8 cellular contexts compared by ENCODE assay signal in the genomic region with DNA sequence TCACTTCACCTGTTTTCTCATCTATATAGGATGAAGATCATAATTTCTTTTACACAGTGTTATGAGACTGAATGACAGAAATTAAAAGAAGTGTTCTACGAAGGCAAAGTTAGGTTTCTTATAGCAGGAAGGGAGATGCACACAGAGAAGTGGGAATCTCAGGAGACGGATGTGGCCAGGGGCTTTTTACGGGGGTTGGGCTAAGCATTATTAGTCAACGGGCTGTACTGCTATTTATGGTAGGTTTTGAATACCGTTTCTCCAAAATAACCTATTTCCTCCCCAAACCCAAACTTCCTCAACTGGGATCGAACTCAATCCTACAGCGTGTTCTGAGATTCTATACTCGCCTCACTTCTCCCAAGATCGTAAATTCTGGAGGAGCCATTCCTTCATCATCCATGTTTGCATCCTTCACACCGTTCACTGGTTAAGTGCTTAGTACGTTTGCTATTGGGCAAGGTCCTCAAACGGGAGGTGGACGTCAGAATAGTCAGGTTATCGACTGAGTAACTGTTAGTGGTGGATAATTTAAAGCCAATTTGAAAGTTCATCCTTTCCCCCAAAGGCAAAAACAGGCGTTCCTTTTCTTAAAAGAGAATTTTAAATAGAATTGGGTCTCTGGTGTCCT. TPM values are rescaled to one million over a fixed set of nuclear protein-coding genes. Genes with fewer than 3 reads are reported as not detected.
DNase-seq lines count a peak whose midpoint lies in the region; ATAC-seq and TF ChIP-seq lines count a peak whose summit lies in the region.

No MANE protein-coding gene starts in this region.

- peaks cover 29% of the 10 kb centered on the region for H3K79me2 ChIP-seq in ACC112 (ENCODE audit: control insufficient read depth, insufficient read depth, low read length, unreplicated experiment)

- no peaks in the 10 kb centered on the region; the same call in 1 of the 2 replicates for H3K27me3 Mint-ChIP-seq in HFFc6 (ENCODE audit: insufficient read depth)
- H3K27me3 Mint-ChIP-seq in activated naive CD8-positive, alpha-beta T cell treated with anti-CD3 and anti-CD28 coated beads for 36 hours: no peaks in the 10 kb centered on the region

- peaks cover 18% of the 10 kb centered on the region for H3K36me3 ChIP-seq in ACC112 (ENCODE audit: insufficient read depth, low read length)

- peak overlapping the region; percentile 75 for H3K4me3 Mint-ChIP-seq in HFFc6
- peak overlapping the region; percentile 64 for H3K4me3 Mint-ChIP-seq in activated naive CD8-positive, alpha-beta T cell treated with anti-CD3 and anti-CD28 coated beads for 36 hours

- DNase-seq in HFFc6 (no peak), iris pigment epithelial cell (ENCODE audit: low read depth) (peak; percentile 59), activated gamma-delta T cell (lab: John Stamatoyannopoulos, UW) (no peak)
- no peak for DNase-seq in activated naive CD8-positive, alpha-beta T cell treated with anti-CD3 and anti-CD28 coated beads for 36 hours

- H3K27ac ChIP-seq in ACC112 (ENCODE audit: low read depth, low read length) (peak overlapping the region; percentile 84), temporal lobe (ENCODE audit: low read depth, low read length) (peak overlapping the region; percentile 83)

- no peak for ATAC-seq in HG03039 (IDR thresholded peaks at IDR 0.05; ENCODE audit: unreplicated experiment)
- no peak for ATAC-seq in GM21367 (IDR thresholded peaks at IDR 0.05; ENCODE audit: unreplicated experiment)

- peak overlapping the region; percentile 87 for H2AFZ ChIP-seq in ACC112 (ENCODE audit: low read length, unreplicated experiment)

- peak overlapping the region; percentile 66 for H3K27ac Mint-ChIP-seq in HFFc6
- H3K27ac Mint-ChIP-seq in activated naive CD8-positive, alpha-beta T cell treated with anti-CD3 and anti-CD28 coated beads for 36 hours: peak overlapping the region; percentile 69

- H3K4me1 ChIP-seq in ACC112 (ENCODE audit: control insufficient read depth, insufficient read depth, low read length, unreplicated experiment): peaks cover 26% of the 10 kb centered on the region

- no peaks in the 10 kb centered on the region for H3K9me3 Mint-ChIP-seq in HFFc6
- H3K9me3 Mint-ChIP-seq in activated naive CD8-positive, alpha-beta T cell treated with anti-CD3 and anti-CD28 coated beads for 36 hours: no peaks in the 10 kb centered on the region

- H3K4me1 Mint-ChIP-seq in HFFc6 (ENCODE audit: low read depth): peaks cover 32% of the 10 kb centered on the region
- H3K4me1 Mint-ChIP-seq in activated naive CD8-positive, alpha-beta T cell treated with anti-CD3 and anti-CD28 coated beads for 36 hours: peaks cover 25% of the 10 kb centered on the region

- peaks cover 15% of the 10 kb centered on the region for H3K36me3 Mint-ChIP-seq in HFFc6 (ENCODE audit: low read depth)
- H3K36me3 Mint-ChIP-seq in activated naive CD8-positive, alpha-beta T cell treated with anti-CD3 and anti-CD28 coated beads for 36 hours: peaks cover 17% of the 10 kb centered on the region

- H3K27me3 ChIP-seq in ACC112 (ENCODE audit: insufficient read depth, low read length): no peaks in the 10 kb centered on the region

- no peak for TF ChIP-seq CTCF in HFFc6 (IDR thresholded peaks at IDR 0.05)

- peak overlapping the region; percentile 93 for H3K4me3 ChIP-seq in ACC112 (ENCODE audit: low read depth, low read length)

RNA-seq across cellular contexts. Expression of a gene that starts 1.2 kb away (rescaled TPM):
- total RNA-seq in HFFc6 (2021; fragmentation: NEBNext Ultra II Directional; extraction: Animal tissue kit (Norgen Biotek cat#: 25700)): 10 to 100 TPM; 15.2 to 20.3 (median 18.7) TPM
- total RNA-seq in activated naive CD8-positive, alpha-beta T cell treated with anti-CD3 and anti-CD28 coated beads for 36 hours: 10 to 100 TPM; 17.7 to 18.1 TPM
- total RNA-seq in temporal lobe: 84.1 TPM

RNA-seq across cellular contexts. Expression of a gene that starts 19.6 kb away (rescaled TPM):
- 1 to 10 TPM in 1 of 6 experiments, under 1 TPM in 4, not detected in 1; 0.17 to 1.3 (median 0.30) TPM for total RNA-seq in HFFc6 (2021; fragmentation: NEBNext Ultra II Directional; extraction: Animal tissue kit (Norgen Biotek cat#: 25700))
- under 1 TPM; 0.26 to 0.37 TPM for total RNA-seq in activated naive CD8-positive, alpha-beta T cell treated with anti-CD3 and anti-CD28 coated beads for 36 hours
- 11.8 TPM for total RNA-seq in temporal lobe

RNA-seq across cellular contexts. Expression of a gene that starts 59.5 kb away (rescaled TPM):
- 10 to 100 TPM; 15.1 to 19.3 (median 17.9) TPM for total RNA-seq in HFFc6 (2021; fragmentation: NEBNext Ultra II Directional; extraction: Animal tissue kit (Norgen Biotek cat#: 25700))
- 1 to 10 TPM; 7.6 to 8.1 TPM for total RNA-seq in activated naive CD8-positive, alpha-beta T cell treated with anti-CD3 and anti-CD28 coated beads for 36 hours
- 10.3 TPM for total RNA-seq in temporal lobe
